Comparison of ENCODE assay signal across 8 cellular contexts in genomic region chr5:176810687-176811501, GRCh38. TPM values are rescaled to one million over a fixed set of nuclear protein-coding genes. Genes with fewer than 3 reads are reported as not detected.
DNase-seq lines count a peak whose midpoint lies in the region; ATAC-seq, FAIRE-seq and TF ChIP-seq lines count a peak whose summit lies in the region.

No MANE protein-coding gene starts in this region.

- peaks cover 14% of the 10 kb centered on the region for H3K4me1 ChIP-seq in HUES6 (ENCODE audit: control insufficient read depth, insufficient read depth, low read length)

- H3K27ac Mint-ChIP-seq in CD14-positive monocyte (no peak overlapping the region), nephron (no peak overlapping the region)

- DNase-seq in CD14-positive monocyte (ENCODE audit: low spot score) (no peak), cardiac fibroblast (ENCODE audit: low read depth in 2 of 2) (peak; percentile 12 to 40), GM12892 (ENCODE audit: insufficient read length) (no peak)
- no peak for DNase-seq in activated CD4-positive, CD25-positive, alpha-beta regulatory T cell (lab: John Stamatoyannopoulos, UW)

- no peak for ATAC-seq in GM18505 (IDR thresholded peaks at IDR 0.05; ENCODE audit: unreplicated experiment)
- ATAC-seq in HG02610 (IDR thresholded peaks at IDR 0.05; ENCODE audit: unreplicated experiment): no peak

- TF ChIP-seq POLR2A in GM18505 (IDR thresholded peaks at IDR 0.05; ENCODE audit: borderline replicate concordance, extremely low read depth, insufficient read depth, insufficient read length) (no peak), GM12892 (IDR thresholded peaks at IDR 0.05; ENCODE audit: low read depth, low read length) (no peak)

- no peak for FAIRE-seq in GM12892 (lab: Jason Lieb, UNC)

- peak overlapping the region; percentile 53 to 83 for H3K4me3 Mint-ChIP-seq in CD14-positive monocyte
- H3K4me3 Mint-ChIP-seq in nephron: peak overlapping the region; percentile 80 to 87 (median 83)

- H3K27me3 ChIP-seq in HUES6 (ENCODE audit: control insufficient read depth, insufficient read depth, low read length): peaks cover 96% of the 10 kb centered on the region

- H3K9ac ChIP-seq in HUES6 (ENCODE audit: low read length): no peak overlapping the region

- H3K9me3 Mint-ChIP-seq in CD14-positive monocyte: peaks cover 0 to 13% (median 2%) of the 10 kb centered on the region in 7 donors
- H3K9me3 Mint-ChIP-seq in nephron: peaks cover 2% of the 10 kb centered on the region

- intact Hi-C loops in CD14-positive monocyte (cut with micrococcal nuclease): loop anchor here in 1 of 2 donors (10.0 kb wide), 1 partner anchor 144 kb away; no protein-coding TSS in a partner anchor

- H3K27me3 Mint-ChIP-seq in CD14-positive monocyte (ENCODE audit: low read depth in 3 of 3) (peaks cover 65 to 84% (median 71%) of the 10 kb centered on the region in 3 donors), nephron (ENCODE audit: low read depth) (peaks cover 90% of the 10 kb centered on the region)

- H3K4me1 Mint-ChIP-seq in CD14-positive monocyte (peaks cover 10% of the 10 kb centered on the region), nephron (peaks cover 12% of the 10 kb centered on the region)

- no peaks in the 10 kb centered on the region for H3K36me3 ChIP-seq in HUES6 (ENCODE audit: control insufficient read depth, insufficient read depth, low read length)

- no peak overlapping the region for H3K27ac ChIP-seq in HUES6 (ENCODE audit: low read depth, low read length)

- no peaks in the 10 kb centered on the region for H3K9me3 ChIP-seq in HUES6 (ENCODE audit: control insufficient read depth, insufficient read depth, low read depth, low read length)

- no peaks in the 10 kb centered on the region for H3K36me3 Mint-ChIP-seq in CD14-positive monocyte
- no peaks in the 10 kb centered on the region for H3K36me3 Mint-ChIP-seq in nephron (ENCODE audit: low read depth)

- H3K4me3 ChIP-seq in HUES6 (ENCODE audit: low read depth, low read length) (peak overlapping the region; percentile 78), cardiac fibroblast (replicated peaks in 1 of 2; ENCODE audit: low read depth in 2 of 2, low read length in 2 of 2) (peak overlapping the region; percentile 15 to 18)

- TF ChIP-seq CTCF in CD14-positive monocyte (IDR thresholded peaks at IDR 0.05): no peak
- no peak for TF ChIP-seq CTCF in cardiac fibroblast (IDR thresholded peaks at IDR 0.05; ENCODE audit: low read depth, low read length)
- TF ChIP-seq CTCF in nephron (IDR thresholded peaks at IDR 0.05; ENCODE audit: unreplicated experiment in 3 of 3): no peak

RNA-seq across cellular contexts. Expression of gene UNC5A, which starts 0.5 kb away (rescaled TPM):
- under 1 TPM; 0.03 to 0.07 TPM for polyA plus RNA-seq in CD14-positive monocyte
- polyA plus RNA-seq in GM12892 (2012; ENCODE audit: missing spikeins): not detected

Comparison
In these comparisons a context has a peak if more than half of its experiments do, and no peak if none do; other contexts are left out.
1. DNase-seq: peak in cardiac fibroblast (2 of 2); none in CD14-positive monocyte (single experiment), GM12892 (single experiment) and activated CD4-positive, CD25-positive, alpha-beta regulatory T cell (0 of 4).